In genomic region chr19:39438270-39438934, GRCh38 we compare ENCODE assay signal across 1 cellular context.
A peak's percentile ranks its signal among the peaks of the same experiment; 100 is the strongest.
TF ChIP-seq lines count a peak whose summit lies in the region.

No MANE protein-coding gene starts in this region.

TF ChIP-seq in HEK293, 187 proteins besides CTCF, POLR2A, EP300 and RAD21 (continued from another document):
- TF ChIP-seq ZBTB44 (tag by site-specific recombination; IDR thresholded peaks at IDR 0.05) (0 out of 2 replicates have a peak, but pooled peaks have one; percentile 36), ZNF362 (tag by site-specific recombination; IDR thresholded peaks at IDR 0.05) (peak; percentile 90), ZSCAN23 (tag by site-specific recombination; IDR thresholded peaks at IDR 0.05) (peak; percentile 38; the same call in 1 of the 2 replicates), ZNF677 (tag by site-specific recombination; IDR thresholded peaks at IDR 0.05) (no peak), ZNF629 (tag by site-specific recombination; IDR thresholded peaks at IDR 0.05) (peak; percentile 57; the same call in 1 of the 2 replicates), ZSCAN30 (tag by site-specific recombination; IDR thresholded peaks at IDR 0.05) (no peak), KLF8 (tag by site-specific recombination; IDR thresholded peaks at IDR 0.05) (peak; percentile 61), ZBTB26 (tag by site-specific recombination; optimal IDR thresholded peaks at IDR 0.05) (peak; percentile 14), ZNF302 (tag by site-specific recombination; IDR thresholded peaks at IDR 0.05; ENCODE audit: low read depth) (no peak), SP3 (tag by site-specific recombination; IDR thresholded peaks at IDR 0.05) (0 out of 2 replicates have a peak, but pooled peaks have one; percentile 9), GLIS1 (tag by site-specific recombination; IDR thresholded peaks at IDR 0.05) (peak; percentile 60; the same call in 1 of the 2 replicates), ZNF391 (tag by site-specific recombination; IDR thresholded peaks at IDR 0.05; ENCODE audit: borderline replicate concordance, low read depth) (no peak), ZNF24 (tag by site-specific recombination; IDR thresholded peaks at IDR 0.05) (0 out of 2 replicates have a peak, but pooled peaks have one; percentile 49), ZNF184 (tag by site-specific recombination; IDR thresholded peaks at IDR 0.05) (0 out of 2 replicates have a peak, but pooled peaks have one; percentile 49), ZNF623 (tag by site-specific recombination; IDR thresholded peaks at IDR 0.05) (0 out of 2 replicates have a peak, but pooled peaks have one; percentile 6), TRIM28 (IDR thresholded peaks at IDR 0.05; ENCODE audit: borderline replicate concordance, low read length) (no peak), ZNF514 (tag by site-specific recombination; IDR thresholded peaks at IDR 0.05) (no peak), ZNF660 (tag by site-specific recombination; IDR thresholded peaks at IDR 0.05) (0 out of 2 replicates have a peak, but pooled peaks have one; percentile 55), ZNF221 (tag by site-specific recombination; IDR thresholded peaks at IDR 0.05; ENCODE audit: borderline replicate concordance) (no peak), ZNF639 (tag by site-specific recombination; IDR thresholded peaks at IDR 0.05) (no peak), GFI1B (tag by site-specific recombination; IDR thresholded peaks at IDR 0.05) (0 out of 2 replicates have a peak, but pooled peaks have one; percentile 50), TSHZ1 (tag by site-specific recombination; IDR thresholded peaks at IDR 0.05; ENCODE audit: borderline replicate concordance) (no peak), BCL11A (tag by site-specific recombination; IDR thresholded peaks at IDR 0.05; ENCODE audit: low read depth) (0 out of 2 replicates have a peak, but pooled peaks have one; percentile 19), ZNF366 (tag by site-specific recombination; conservative IDR thresholded peaks at IDR 0.05) (0 out of 2 replicates have a peak, but pooled peaks have one; percentile 22), ZNF335 (tag by site-specific recombination; conservative IDR thresholded peaks at IDR 0.05) (peak; percentile 82), ZBTB17 (tag by site-specific recombination; IDR thresholded peaks at IDR 0.05) (peak; percentile 84), PRDM1 (tag by site-specific recombination; IDR thresholded peaks at IDR 0.05) (peak; percentile 59; the same call in 1 of the 2 replicates), ZNF776 (tag by site-specific recombination; IDR thresholded peaks at IDR 0.05; ENCODE audit: borderline replicate concordance) (no peak), ZBTB20 (tag by site-specific recombination; IDR thresholded peaks at IDR 0.05) (no peak), ZNF777 (tag by site-specific recombination; IDR thresholded peaks at IDR 0.05; ENCODE audit: borderline replicate concordance) (no peak)
TF ChIP-seq in HEK293: peak in this region for 23.
